ENCODE assay signal across 9 cellular contexts in genomic region chr4:4260185-4260751, GRCh38. TPM values are rescaled to one million over a fixed set of nuclear protein-coding genes. Genes with fewer than 3 reads are reported as not detected.
A peak's percentile ranks its signal among the peaks of the same experiment; 100 is the strongest.
DNase-seq lines count a peak whose midpoint lies in the region; ATAC-seq lines count a peak whose summit lies in the region.
"Had no signal": no experiment of that assay in that cellular context is flagged by ENCODE, and none has a peak within 500 bp of the region (broad histone marks: within the 10 kb centered on the region; RNA-seq: fewer than 3 reads in every experiment).

No MANE protein-coding gene starts in this region.

- DNase-seq in CD1c-positive myeloid dendritic cell (ENCODE audit: extremely low spot score): peak; percentile 63
- peak; percentile 78 for DNase-seq in MV-4-11 (lab: John Stamatoyannopoulos, UW)
- peak; percentile 72 for DNase-seq in adipocyte (ENCODE audit: low read depth)
- peak; percentile 39 for DNase-seq in left kidney (ENCODE audit: low read depth, low spot score)
- DNase-seq in occipital lobe (lab: John Stamatoyannopoulos, UW): no peak
- DNase-seq: psoas muscle had no signal

- H3K4me1 ChIP-seq in adipocyte (ENCODE audit: control insufficient read depth, insufficient read depth, low read length): peaks cover 7% of the 10 kb centered on the region
- H3K4me1 ChIP-seq: psoas muscle had no signal

- peak; percentile 60 for ATAC-seq in GM19328 (IDR thresholded peaks at IDR 0.05; ENCODE audit: unreplicated experiment)
- no peak for ATAC-seq in HG03139 (IDR thresholded peaks at IDR 0.05; ENCODE audit: unreplicated experiment)
- ATAC-seq in GM18502 (IDR thresholded peaks at IDR 0.05; ENCODE audit: poor library complexity, unreplicated experiment): no peak

- H3K9me3 ChIP-seq in adipocyte (ENCODE audit: control insufficient read depth, low read length): no peaks in the 10 kb centered on the region
- H3K9me3 ChIP-seq: psoas muscle had no signal

- H3K9ac ChIP-seq in adipocyte (ENCODE audit: low read length): peak overlapping the region; percentile 24

- peak overlapping the region; percentile 33 for H3K4me3 ChIP-seq in adipocyte (ENCODE audit: low read length)
- H3K4me3 ChIP-seq: psoas muscle had no signal

- H3K27me3 ChIP-seq in adipocyte (replicated peaks; ENCODE audit: control insufficient read depth, insufficient read depth, low read length): peaks cover 24% of the 10 kb centered on the region

- H3K36me3 ChIP-seq in adipocyte (ENCODE audit: control insufficient read depth, insufficient read depth, low read length, severe bottlenecking): no peaks in the 10 kb centered on the region

RNA-seq across cellular contexts. Expression of gene TMEM128, which starts 12.2 kb away (rescaled TPM):
- total RNA-seq in occipital lobe: 44.3 TPM

RNA-seq across cellular contexts. Expression of gene LYAR, which starts 29.7 kb away (rescaled TPM):
- 9.4 TPM for total RNA-seq in occipital lobe

RNA-seq across cellular contexts. Expression of gene ZBTB49, which starts 29.8 kb away (rescaled TPM):
- total RNA-seq in occipital lobe: 8.4 TPM

RNA-seq across cellular contexts. Expression of gene OTOP1, which starts 33.5 kb away (rescaled TPM):
- not detected for total RNA-seq in occipital lobe
- total RNA-seq: psoas muscle had no signal
